In the genomic region with DNA sequence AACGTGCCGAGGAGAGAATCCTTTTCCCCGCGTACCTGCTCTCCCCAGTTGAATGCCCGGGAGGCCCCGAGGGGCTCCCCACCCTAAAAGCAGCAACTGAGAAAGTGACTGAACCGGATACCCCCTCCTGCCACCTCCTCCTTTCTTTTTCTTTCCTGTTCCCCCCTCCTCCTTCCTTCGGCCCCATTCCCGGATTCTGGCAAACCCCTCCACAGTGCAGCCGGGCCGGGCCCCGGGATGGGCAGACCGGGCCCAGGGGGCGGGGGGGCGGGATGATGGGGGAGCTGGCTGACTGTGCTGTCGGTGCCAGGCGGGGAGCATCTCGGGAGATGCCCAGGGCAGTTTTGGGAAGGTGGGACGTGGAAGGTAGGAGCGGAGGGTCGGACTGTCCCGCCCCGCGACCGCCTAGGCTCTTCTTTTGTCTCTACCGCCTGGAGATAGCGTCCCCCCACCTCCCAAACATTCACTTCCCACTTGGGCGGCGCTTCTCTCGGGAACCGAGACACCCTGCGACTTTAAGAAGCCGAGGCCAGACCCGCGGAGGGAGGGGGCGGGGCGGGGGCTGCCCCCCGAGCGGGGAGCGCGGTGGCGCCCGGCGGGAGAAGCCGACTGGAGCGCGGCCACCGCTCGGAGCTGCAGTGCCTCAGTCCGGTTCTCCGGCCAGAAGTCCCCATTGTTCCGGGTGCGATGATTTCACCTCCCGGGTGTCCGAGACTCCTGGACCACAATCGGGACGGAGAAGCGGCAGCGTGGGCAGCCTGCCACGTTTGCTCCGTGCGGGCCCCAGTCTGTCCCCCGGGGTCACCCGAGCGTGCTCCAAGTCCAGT, we compare ENCODE assay signal across 8 cellular contexts. TPM values are rescaled to one million over a fixed set of nuclear protein-coding genes. Genes with fewer than 3 reads are reported as not detected.
A peak's percentile ranks its signal among the peaks of the same experiment; 100 is the strongest.
DNase-seq lines count a peak whose midpoint lies in the region; ATAC-seq and TF ChIP-seq lines count a peak whose summit lies in the region.

No MANE protein-coding gene starts in this region.

- H3K9ac ChIP-seq in iPS-15b (ENCODE audit: low read depth, low read length) = no peak overlapping the region
- H3K9ac ChIP-seq in stomach smooth muscle (ENCODE audit: low read length in 2 of 2) = no peak overlapping the region

- no peak overlapping the region for H3K27ac Mint-ChIP-seq in activated CD4-positive, alpha-beta memory T cell treated with anti-CD3 and anti-CD28 coated beads, Interleukin-2, amount 10 ng/mL, durations not matched to agents 7 days and 5 days

- H3K27me3 Mint-ChIP-seq in activated CD4-positive, alpha-beta memory T cell treated with anti-CD3 and anti-CD28 coated beads, Interleukin-2, amount 10 ng/mL, durations not matched to agents 7 days and 5 days = peaks cover 85% of the 10 kb centered on the region

- no peaks in the 10 kb centered on the region for H3K36me3 ChIP-seq in iPS-15b (ENCODE audit: control insufficient read depth, insufficient read depth, low read length)
- H3K36me3 ChIP-seq in stomach smooth muscle (ENCODE audit: control insufficient read depth in 2 of 2, insufficient read depth in 2 of 2, low read length in 2 of 2) = no peaks in the 10 kb centered on the region
- no peaks in the 10 kb centered on the region for H3K36me3 ChIP-seq in body of pancreas (replicated peaks in 1 of 2; ENCODE audit: insufficient read depth in 1 of 2, low read depth in 2 of 2)

- peaks cover 8% of the 10 kb centered on the region for H3K36me3 Mint-ChIP-seq in activated CD4-positive, alpha-beta memory T cell treated with anti-CD3 and anti-CD28 coated beads, Interleukin-2, amount 10 ng/mL, durations not matched to agents 7 days and 5 days (ENCODE audit: low read depth)

- 5 to 11% methylated on average over 29 to 65 of the region's 65 CpGs for WGBS in body of pancreas, 2 donors

- H3K4me3 Mint-ChIP-seq in activated CD4-positive, alpha-beta memory T cell treated with anti-CD3 and anti-CD28 coated beads, Interleukin-2, amount 10 ng/mL, durations not matched to agents 7 days and 5 days = peak overlapping the region; percentile 74

- no peak for TF ChIP-seq POLR2A in body of pancreas (IDR thresholded peaks at IDR 0.05)

- TF ChIP-seq CTCF in GM20000 (IDR thresholded peaks at IDR 0.05; ENCODE audit: extremely low read depth, missing control alignments) = no peak
- TF ChIP-seq CTCF in body of pancreas (IDR thresholded peaks at IDR 0.05) = no peak

- intact Hi-C loops in body of pancreas (cut with DNase I) = no loop called here

- H3K9me3 ChIP-seq in iPS-15b (ENCODE audit: control insufficient read depth, insufficient read depth, low read length) = no peaks in the 10 kb centered on the region
- H3K9me3 ChIP-seq in stomach smooth muscle (ENCODE audit: control insufficient read depth in 2 of 2, low read length in 2 of 2) = no peaks in the 10 kb centered on the region
- no peaks in the 10 kb centered on the region for H3K9me3 ChIP-seq in body of pancreas

- peaks cover 100% of the 10 kb centered on the region for H3K27me3 ChIP-seq in iPS-15b (ENCODE audit: control insufficient read depth, insufficient read depth, low read length)
- peaks cover 86 to 100% of the 10 kb centered on the region in 2 donors for H3K27me3 ChIP-seq in stomach smooth muscle (ENCODE audit: control insufficient read depth in 1 of 2, insufficient read depth in 2 of 2, low read length in 2 of 2)
- H3K27me3 ChIP-seq in body of pancreas = peaks cover 3 to 98% of the 10 kb centered on the region in 2 donors

- ATAC-seq in body of pancreas = no peak

- CTCF ChIA-PET in activated CD4-positive, alpha-beta memory T cell treated with anti-CD3 and anti-CD28 coated beads, Interleukin-2, amount 10 ng/mL, durations not matched to agents 7 days and 5 days (lab: Charles Lee) = interaction anchor here (0.9 to 1.7 kb wide), 2 partner anchors 10 to 367 kb away, joined by 3 read pairs; no protein-coding TSS in a partner anchor

- DNase-seq in AG08396 (ENCODE audit: low spot score) = peak; percentile 67
- peak; percentile 61 for DNase-seq in GM20000 (ENCODE audit: low spot score)
- DNase-seq in activated CD4-positive, alpha-beta memory T cell treated with anti-CD3 and anti-CD28 coated beads, Interleukin-2, amount 10 ng/mL, durations not matched to agents 7 days and 5 days = peak; percentile 14
- DNase-seq in body of pancreas = no peak
- DNase-seq in NCI-H1694 (lab: John Stamatoyannopoulos, UW) = no peak
- no peak for DNase-seq in NK-92 treated with Interleukin-12 subunit alpha and Interleukin-12 subunit beta, amount 100 ng/mL, for 24 hours (lab: John Stamatoyannopoulos, UW)

- no peak overlapping the region for H3K27ac ChIP-seq in stomach smooth muscle (ENCODE audit: low read length)
- H3K27ac ChIP-seq in body of pancreas = no peak overlapping the region

- peaks cover 2% of the 10 kb centered on the region for H3K4me1 ChIP-seq in iPS-15b (ENCODE audit: control insufficient read depth, insufficient read depth, low read length)
- peaks cover 36% of the 10 kb centered on the region for H3K4me1 ChIP-seq in stomach smooth muscle (ENCODE audit: control insufficient read depth, insufficient read depth, low read length)
- peaks cover 42% of the 10 kb centered on the region for H3K4me1 ChIP-seq in body of pancreas

- POLR2A ChIA-PET in activated CD4-positive, alpha-beta memory T cell treated with anti-CD3 and anti-CD28 coated beads, Interleukin-2, amount 10 ng/mL, durations not matched to agents 7 days and 5 days (lab: Charles Lee) = interaction anchor here (1.1 to 1.8 kb wide), 2 partner anchors 9 to 13 kb away, joined by 4 to 6 read pairs; partner anchors contain the start of gene DLX1

- H3K9me3 Mint-ChIP-seq in activated CD4-positive, alpha-beta memory T cell treated with anti-CD3 and anti-CD28 coated beads, Interleukin-2, amount 10 ng/mL, durations not matched to agents 7 days and 5 days = no peaks in the 10 kb centered on the region

- peaks cover 42% of the 10 kb centered on the region for H3K4me1 Mint-ChIP-seq in activated CD4-positive, alpha-beta memory T cell treated with anti-CD3 and anti-CD28 coated beads, Interleukin-2, amount 10 ng/mL, durations not matched to agents 7 days and 5 days

- H3K4me3 ChIP-seq in iPS-15b (ENCODE audit: low read depth, low read length) (peak overlapping the region; percentile 37), stomach smooth muscle (ENCODE audit: low read length in 2 of 2) (peak overlapping the region; percentile 35 to 61), body of pancreas (peak overlapping the region in 1 of 2 donors; percentile 28)

RNA-seq across cellular contexts. Expression of gene DLX2, which starts 8.2 kb away (rescaled TPM):
- not detected for total RNA-seq in activated CD4-positive, alpha-beta memory T cell treated with anti-CD3 and anti-CD28 coated beads, Interleukin-2, amount 10 ng/mL, durations not matched to agents 7 days and 5 days
- total RNA-seq in body of pancreas = not detected

RNA-seq across cellular contexts. Expression of gene DLX1, which starts 9.2 kb away (rescaled TPM):
- under 1 TPM in 1 of 2 experiments, not detected in 1; 0.18 TPM for total RNA-seq in activated CD4-positive, alpha-beta memory T cell treated with anti-CD3 and anti-CD28 coated beads, Interleukin-2, amount 10 ng/mL, durations not matched to agents 7 days and 5 days
- not detected for total RNA-seq in body of pancreas

Comparison
In these comparisons a context has a peak if more than half of its experiments do, and no peak if none do; other contexts are left out.
1. DNase-seq: peak in AG08396 (single experiment), GM20000 (single experiment) and activated CD4-positive, alpha-beta memory T cell treated with anti-CD3 and anti-CD28 coated beads, Interleukin-2, amount 10 ng/mL, durations not matched to agents 7 days and 5 days (single experiment); none in body of pancreas (0 of 4), NCI-H1694 (single experiment) and NK-92 treated with Interleukin-12 subunit alpha and Interleukin-12 subunit beta, amount 100 ng/mL, for 24 hours (single experiment).